In the genomic region with DNA sequence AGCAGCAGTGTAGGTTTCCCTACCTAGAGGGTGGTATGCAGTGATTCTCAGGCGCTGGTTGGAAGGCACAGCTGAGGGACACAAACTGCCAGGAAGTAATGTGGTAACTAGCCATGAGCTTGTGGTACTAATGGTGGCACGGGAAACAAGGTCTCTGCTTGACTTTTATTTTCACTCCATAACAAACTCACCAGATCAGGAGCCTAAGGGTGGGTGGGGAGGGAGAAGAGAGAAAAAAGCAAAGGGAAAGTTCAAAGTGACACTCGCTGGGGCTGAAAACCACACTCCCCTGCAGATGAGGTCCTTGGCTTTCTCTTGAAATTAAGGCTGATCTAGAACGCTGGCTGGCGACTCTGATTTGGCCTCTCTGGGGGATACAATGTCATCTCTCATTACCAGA, we compare ENCODE assay signal across 12 cellular contexts. TPM values are rescaled to one million over a fixed set of nuclear protein-coding genes. Genes with fewer than 3 reads are reported as not detected.
DNase-seq lines count a peak whose midpoint lies in the region; TF ChIP-seq lines count a peak whose summit lies in the region.
"Had no signal": no experiment of that assay in that cellular context is flagged by ENCODE, and none has a peak within 500 bp of the region (broad histone marks: within the 10 kb centered on the region; RNA-seq: fewer than 3 reads in every experiment).

No MANE protein-coding gene starts in this region.

- 90% methylated on average over 5 of the region's 5 CpGs for WGBS in smooth muscle cell (ENCODE audit: low lambda C conversion rate)

- H4K20me1 ChIP-seq in smooth muscle cell (ENCODE audit: low read depth): peaks cover 3% of the 10 kb centered on the region

- H3K9me3 ChIP-seq in smooth muscle cell (replicated peaks; ENCODE audit: low read depth): no peaks in the 10 kb centered on the region

- peak overlapping the region; percentile 89 for H3K27ac Mint-ChIP-seq in HFFc6
- peak overlapping the region; percentile 31 for H3K27ac Mint-ChIP-seq in T-helper 2 cell treated with Interferon-gamma antibody and Interleukin-4, amounts not matched to agents 5 μg/mL and 100 μg/mL, for 36 hours
- H3K27ac Mint-ChIP-seq in activated CD4-positive, alpha-beta T cell treated with anti-CD3 and anti-CD28 coated beads, Interleukin-2, amount 10 ng/mL, durations not matched to agents 24 days and 14 days: no peak overlapping the region
- H3K27ac Mint-ChIP-seq: activated naive CD4-positive, alpha-beta T cell treated with anti-CD3 and anti-CD28 coated beads for 36 hours had no signal

- no peak overlapping the region for H3K9ac ChIP-seq in smooth muscle cell (ENCODE audit: low read depth)

- H3K36me3 Mint-ChIP-seq in HFFc6 (ENCODE audit: low read depth): peaks cover 17% of the 10 kb centered on the region
- H3K36me3 Mint-ChIP-seq in T-helper 2 cell treated with Interferon-gamma antibody and Interleukin-4, amounts not matched to agents 5 μg/mL and 100 μg/mL, for 36 hours (ENCODE audit: low read depth): peaks cover 57% of the 10 kb centered on the region
- peaks cover 65% of the 10 kb centered on the region for H3K36me3 Mint-ChIP-seq in activated CD4-positive, alpha-beta T cell treated with anti-CD3 and anti-CD28 coated beads, Interleukin-2, amount 10 ng/mL, durations not matched to agents 24 days and 14 days (ENCODE audit: low read depth)

- H2AFZ ChIP-seq in smooth muscle cell (ENCODE audit: low read depth): no peak overlapping the region

- H3K4me3 Mint-ChIP-seq in HFFc6: peak overlapping the region; percentile 60
- peak overlapping the region; percentile 52 for H3K4me3 Mint-ChIP-seq in T-helper 2 cell treated with Interferon-gamma antibody and Interleukin-4, amounts not matched to agents 5 μg/mL and 100 μg/mL, for 36 hours
- H3K4me3 Mint-ChIP-seq in activated CD4-positive, alpha-beta T cell treated with anti-CD3 and anti-CD28 coated beads, Interleukin-2, amount 10 ng/mL, durations not matched to agents 24 days and 14 days: no peak overlapping the region
- H3K4me3 Mint-ChIP-seq: activated naive CD4-positive, alpha-beta T cell treated with anti-CD3 and anti-CD28 coated beads for 36 hours had no signal

- H3K9me3 Mint-ChIP-seq in HFFc6: no peaks in the 10 kb centered on the region
- no peaks in the 10 kb centered on the region for H3K9me3 Mint-ChIP-seq in T-helper 2 cell treated with Interferon-gamma antibody and Interleukin-4, amounts not matched to agents 5 μg/mL and 100 μg/mL, for 36 hours
- H3K9me3 Mint-ChIP-seq in activated CD4-positive, alpha-beta T cell treated with anti-CD3 and anti-CD28 coated beads, Interleukin-2, amount 10 ng/mL, durations not matched to agents 24 days and 14 days: no peaks in the 10 kb centered on the region

- intact Hi-C loops in activated CD4-positive, alpha-beta T cell treated with anti-CD3 and anti-CD28 coated beads, Interleukin-2, amount 10 ng/mL, durations not matched to agents 24 days and 14 days (cut with micrococcal nuclease): no loop called here

- H3K27ac ChIP-seq in smooth muscle cell (ENCODE audit: low read depth): peak overlapping the region; percentile 2

- no peak overlapping the region for H3K4me2 ChIP-seq in smooth muscle cell

- DNase-seq in NOMO-1 treated with DMSO at 0.1 percent for 48 hours (lab: John Stamatoyannopoulos, UW; ENCODE audit: unreplicated experiment): peak; percentile 2
- DNase-seq in NOMO-1 treated with dmso at 0.1 percent for 144 hours (lab: John Stamatoyannopoulos, UW; ENCODE audit: unreplicated experiment): no peak
- DNase-seq in HFFc6: no peak
- DNase-seq in T-helper 2 cell treated with Interferon-gamma antibody and Interleukin-4, amounts not matched to agents 5 μg/mL and 100 μg/mL, for 36 hours (ENCODE audit: low spot score): no peak
- no peak for DNase-seq in smooth muscle cell (lab: John Stamatoyannopoulos, UW; ENCODE audit: unreplicated experiment)
- no peak for DNase-seq in COLO829 (ENCODE audit: low spot score)
- no peak for DNase-seq in middle frontal gyrus (ENCODE audit: extremely low spot score, low spot score)
- no peak for DNase-seq in activated CD4-positive, alpha-beta T cell treated with anti-CD3 and anti-CD28 coated beads, Interleukin-2, amount 10 ng/mL, durations not matched to agents 24 days and 14 days
- DNase-seq: activated naive CD4-positive, alpha-beta T cell treated with anti-CD3 and anti-CD28 coated beads for 36 hours; H7; KBM-7; NCI-H748 treated with DMSO at 0.1 percent for 48 hours had no signal

- TF ChIP-seq CTCF in HFFc6 (IDR thresholded peaks at IDR 0.05) (no peak), smooth muscle cell (IDR thresholded peaks at IDR 0.05; ENCODE audit: borderline replicate concordance, insufficient read depth, poor library complexity, severe bottlenecking) (no peak)

- H3K27me3 ChIP-seq in smooth muscle cell (ENCODE audit: low read depth): no peaks in the 10 kb centered on the region

- H3K27me3 Mint-ChIP-seq in HFFc6 (ENCODE audit: insufficient read depth): no peaks in the 10 kb centered on the region
- H3K27me3 Mint-ChIP-seq in T-helper 2 cell treated with Interferon-gamma antibody and Interleukin-4, amounts not matched to agents 5 μg/mL and 100 μg/mL, for 36 hours (ENCODE audit: low read depth): no peaks in the 10 kb centered on the region
- no peaks in the 10 kb centered on the region for H3K27me3 Mint-ChIP-seq in activated CD4-positive, alpha-beta T cell treated with anti-CD3 and anti-CD28 coated beads, Interleukin-2, amount 10 ng/mL, durations not matched to agents 24 days and 14 days

- peaks cover 2% of the 10 kb centered on the region for H3K79me2 ChIP-seq in smooth muscle cell (ENCODE audit: low read depth)

- no peaks in the 10 kb centered on the region for H3K4me1 ChIP-seq in smooth muscle cell (ENCODE audit: low read depth)

- H3K4me1 Mint-ChIP-seq in HFFc6 (ENCODE audit: low read depth): peaks cover 39% of the 10 kb centered on the region
- H3K4me1 Mint-ChIP-seq in T-helper 2 cell treated with Interferon-gamma antibody and Interleukin-4, amounts not matched to agents 5 μg/mL and 100 μg/mL, for 36 hours (ENCODE audit: low read depth): peaks cover 24% of the 10 kb centered on the region
- H3K4me1 Mint-ChIP-seq in activated CD4-positive, alpha-beta T cell treated with anti-CD3 and anti-CD28 coated beads, Interleukin-2, amount 10 ng/mL, durations not matched to agents 24 days and 14 days: peaks cover 20% of the 10 kb centered on the region

- no peak overlapping the region for H3K4me3 ChIP-seq in smooth muscle cell

- peaks cover 10% of the 10 kb centered on the region for H3F3A ChIP-seq in smooth muscle cell (ENCODE audit: low read depth)

- peaks cover 4% of the 10 kb centered on the region for H3K36me3 ChIP-seq in smooth muscle cell (ENCODE audit: low read depth)

RNA-seq across cellular contexts. Expression of a gene that starts 22.0 kb away (rescaled TPM):
- total RNA-seq in HFFc6 (2021; fragmentation: NEBNext Ultra II Directional; extraction: Animal tissue kit (Norgen Biotek cat#: 25700)): 1 to 10 TPM; 7.9 to 9.5 (median 8.3) TPM
- total RNA-seq in smooth muscle cell: 18.9 and 19.7 TPM in 2 replicates
- polyA plus RNA-seq in smooth muscle cell: 9.9 and 14.7 TPM in 2 replicates
- total RNA-seq in activated CD4-positive, alpha-beta T cell treated with anti-CD3 and anti-CD28 coated beads, Interleukin-2, amount 10 ng/mL, durations not matched to agents 24 days and 14 days: 10.9 and 11.5 TPM in 2 replicates
